In genomic region chr7:47069385-47070076, GRCh38 we compare ENCODE assay signal across 20 cellular contexts.
DNase-seq lines count a peak whose midpoint lies in the region; ATAC-seq and TF ChIP-seq lines count a peak whose summit lies in the region.
"Had no signal": no experiment of that assay in that cellular context is flagged by ENCODE, and none has a peak within 500 bp of the region (broad histone marks: within the 10 kb centered on the region; RNA-seq: fewer than 3 reads in every experiment).

No MANE protein-coding gene starts in this region.

- H3K27ac Mint-ChIP-seq in type B pancreatic cell, result no peak overlapping the region
- H3K27ac Mint-ChIP-seq: CD8-positive, alpha-beta T cell had no signal

- H3K4me3 Mint-ChIP-seq in type B pancreatic cell, result no peak overlapping the region
- H3K4me3 Mint-ChIP-seq: CD8-positive, alpha-beta T cell had no signal

- intact Hi-C loops in Right ventricle myocardium superior (cut with DNase I), result loop anchor here (10.0 kb wide), 1 partner anchor 465 kb away; no protein-coding TSS in a partner anchor
- intact Hi-C loops in cardiac septum (cut with DNase I), result no loop called here
- intact Hi-C loops in esophagus muscularis mucosa (cut with DNase I), result no loop called here

- H3K27ac ChIP-seq in esophagus muscularis mucosa (replicated peaks in 1 of 4) (no peak overlapping the region), osteoblast (ENCODE audit: low read depth, low read length) (no peak overlapping the region)
- H3K27ac ChIP-seq: 22Rv1 had no signal

- no peaks in the 10 kb centered on the region for H3K36me3 ChIP-seq in esophagus muscularis mucosa
- no peaks in the 10 kb centered on the region for H3K36me3 ChIP-seq in osteoblast (ENCODE audit: insufficient read depth, low read length)

- DNase-seq in Right ventricle myocardium superior (peak; percentile 47), cardiac septum (ENCODE audit: low spot score) (no peak), esophagus muscularis mucosa (ENCODE audit: extremely low spot score) (peak; percentile 80), osteoblast (ENCODE audit: insufficient read length, low spot score, missing footprints) (no peak), type B pancreatic cell (ENCODE audit: extremely low spot score, unreplicated experiment) (no peak), cerebellar cortex (ENCODE audit: low spot score) (no peak)
- DNase-seq: ACHN; AML-193; C1 segment of cervical spinal cord; CD8-positive, alpha-beta T cell; H7; Kasumi-1; NCI-H1694; NCI-H2081; NCI-H2171 treated with DMSO at 0.1 percent for 48 hours; NCI-H524 treated with DMSO at 0.1 percent for 48 hours; OCI-M1 had no signal

- H3K36me3 Mint-ChIP-seq in type B pancreatic cell, result no peaks in the 10 kb centered on the region
- H3K36me3 Mint-ChIP-seq: CD8-positive, alpha-beta T cell had no signal

- H3K27me3 ChIP-seq in esophagus muscularis mucosa, result no peaks in the 10 kb centered on the region
- no peaks in the 10 kb centered on the region for H3K27me3 ChIP-seq in osteoblast (ENCODE audit: insufficient read depth, low read length)

- ATAC-seq in Right ventricle myocardium superior (ENCODE audit: poor library complexity) (peak; percentile 39), GM21619 (IDR thresholded peaks at IDR 0.05; ENCODE audit: unreplicated experiment) (no peak), GM19395 (IDR thresholded peaks at IDR 0.05; ENCODE audit: unreplicated experiment) (no peak)
- ATAC-seq: CD8-positive, alpha-beta T cell had no signal

- TF ChIP-seq CTCF in esophagus muscularis mucosa (IDR thresholded peaks at IDR 0.05) (no peak), osteoblast (IDR thresholded peaks at IDR 0.05; ENCODE audit: extremely low read depth, low read depth, low read length) (no peak), type B pancreatic cell (conservative IDR thresholded peaks at IDR 0.05) (no peak)

- H3K9me3 ChIP-seq in esophagus muscularis mucosa (no peaks in the 10 kb centered on the region), osteoblast (ENCODE audit: low read depth, low read length) (no peaks in the 10 kb centered on the region)

- H3K4me1 ChIP-seq in esophagus muscularis mucosa (peaks cover under 1 to 2% (median 2%) of the 10 kb centered on the region in 4 donors), osteoblast (ENCODE audit: insufficient read depth, low read length) (no peaks in the 10 kb centered on the region)

- no peaks in the 10 kb centered on the region for H4K20me1 ChIP-seq in osteoblast (ENCODE audit: insufficient read depth, low read length)

- no peaks in the 10 kb centered on the region for H3K27me3 Mint-ChIP-seq in type B pancreatic cell

- no peak overlapping the region for H3K4me2 ChIP-seq in osteoblast (ENCODE audit: insufficient read depth, low read length)

- WGBS in esophagus muscularis mucosa, result 86% methylated on average over 15 of the region's 15 CpGs

- peaks cover 18% of the 10 kb centered on the region for H3K9me3 Mint-ChIP-seq in type B pancreatic cell

- H3K4me3 ChIP-seq in esophagus muscularis mucosa (no peak overlapping the region), osteoblast (ENCODE audit: insufficient read depth, low read length) (no peak overlapping the region)

- peak overlapping the region; percentile 42 for H2AFZ ChIP-seq in osteoblast (ENCODE audit: low read length)

- H3K79me2 ChIP-seq in osteoblast (ENCODE audit: insufficient read depth, low read length), result no peaks in the 10 kb centered on the region

- no peak for TF ChIP-seq POLR2A in esophagus muscularis mucosa (IDR thresholded peaks at IDR 0.05; ENCODE audit: low read depth)

- no peak for TF ChIP-seq EP300 in esophagus muscularis mucosa (IDR thresholded peaks at IDR 0.05)

- H3K4me1 Mint-ChIP-seq in type B pancreatic cell (ENCODE audit: unreplicated experiment), result peaks cover 2% of the 10 kb centered on the region

Comparison
In these comparisons a context has a peak if more than half of its experiments do, and no peak if none do; other contexts are left out.
1. DNase-seq: peak in Right ventricle myocardium superior (single experiment) and esophagus muscularis mucosa (single experiment); none in cardiac septum (single experiment), osteoblast (single experiment), type B pancreatic cell (single experiment) and cerebellar cortex (single experiment).